In the genomic region with DNA sequence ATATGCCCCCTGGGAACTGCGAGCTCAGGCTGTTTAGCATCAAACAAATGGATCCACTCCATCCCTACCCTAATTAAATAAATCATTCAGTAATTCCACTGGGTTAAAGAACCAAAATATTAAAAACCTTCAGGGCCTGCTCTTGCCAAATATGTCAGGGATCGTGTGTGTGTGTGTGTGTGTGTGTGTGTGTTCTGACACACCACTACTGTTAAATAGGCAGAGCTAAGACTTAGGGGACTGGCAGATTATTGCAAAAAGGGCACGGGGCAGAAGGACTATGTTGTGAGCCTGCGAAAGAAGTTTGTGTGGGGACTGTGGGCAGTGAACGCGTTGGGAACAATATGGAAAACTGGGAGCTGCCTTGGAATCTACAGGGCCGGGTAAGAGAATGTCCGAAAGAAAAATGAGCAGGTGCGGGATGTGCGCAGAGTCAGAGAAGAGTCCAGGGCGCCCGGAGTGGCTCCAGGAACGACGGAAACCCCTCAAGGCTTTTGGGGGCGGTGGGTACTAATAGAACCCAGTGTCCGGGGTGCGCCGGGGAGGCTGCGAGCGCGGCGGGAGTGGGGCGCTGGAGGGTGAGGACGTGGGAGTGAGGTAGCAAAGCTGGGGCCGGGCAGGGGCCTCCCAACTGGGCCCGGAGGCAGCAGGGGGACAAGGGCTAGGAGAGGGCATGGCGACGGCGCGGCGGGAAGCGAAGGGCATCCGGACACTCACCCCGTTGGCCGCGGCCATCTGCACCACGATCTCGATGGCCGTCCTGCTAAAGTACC, we compare ENCODE assay signal across 12 cellular contexts. TPM values are rescaled to one million over a fixed set of nuclear protein-coding genes. Genes with fewer than 3 reads are reported as not detected.
DNase-seq lines count a peak whose midpoint lies in the region; ATAC-seq and TF ChIP-seq lines count a peak whose summit lies in the region.
"Not testable (repeated sequence)": the region's sequence is repeated elsewhere in the genome, so short reads cannot be mapped to it uniquely, and the experiment has no call there.
"Had no signal": no experiment of that assay in that cellular context is flagged by ENCODE, and none has a peak within 500 bp of the region (broad histone marks: within the 10 kb centered on the region; RNA-seq: fewer than 3 reads in every experiment).

No MANE protein-coding gene starts in this region.

- H3K27ac Mint-ChIP-seq in activated CD4-positive, alpha-beta memory T cell treated with anti-CD3 and anti-CD28 coated beads, Interleukin-2, amount 10 ng/mL, durations not matched to agents 7 days and 5 days = not testable (repeated sequence)

- not testable (repeated sequence) for TF ChIP-seq POLR2A in prostate gland (IDR thresholded peaks at IDR 0.05); upper lobe of left lung (IDR thresholded peaks at IDR 0.05)

- H3K4me1 ChIP-seq in mammary epithelial cell (ENCODE audit: insufficient read depth, low read length); lower lobe of right lung; prostate gland (replicated peaks): not testable (repeated sequence)
- H3K4me1 ChIP-seq in upper lobe of left lung = peaks cover 4 to 12% (median 9%) of the 10 kb centered on the region in 4 donors

- peak overlapping the region; percentile 54 for H3K4me3 Mint-ChIP-seq in activated CD4-positive, alpha-beta memory T cell treated with anti-CD3 and anti-CD28 coated beads, Interleukin-2, amount 10 ng/mL, durations not matched to agents 7 days and 5 days

- H3K9me3 Mint-ChIP-seq in activated CD4-positive, alpha-beta memory T cell treated with anti-CD3 and anti-CD28 coated beads, Interleukin-2, amount 10 ng/mL, durations not matched to agents 7 days and 5 days = not testable (repeated sequence)

- peaks cover 34% of the 10 kb centered on the region for H3K27me3 Mint-ChIP-seq in activated CD4-positive, alpha-beta memory T cell treated with anti-CD3 and anti-CD28 coated beads, Interleukin-2, amount 10 ng/mL, durations not matched to agents 7 days and 5 days

- H3K9ac ChIP-seq in mammary epithelial cell (ENCODE audit: insufficient read depth, low read length) = not testable (repeated sequence)

- H3K27ac ChIP-seq in mammary epithelial cell (ENCODE audit: insufficient read depth, low read depth, low read length); lower lobe of right lung; prostate gland; upper lobe of left lung: not testable (repeated sequence)

- POLR2A ChIA-PET in activated CD4-positive, alpha-beta memory T cell treated with anti-CD3 and anti-CD28 coated beads, Interleukin-2, amount 10 ng/mL, durations not matched to agents 7 days and 5 days (lab: Charles Lee) = not testable (repeated sequence)

- not testable (repeated sequence) for H3K79me2 ChIP-seq in mammary epithelial cell (ENCODE audit: insufficient read depth, low read length)

- peak; percentile 15 for DNase-seq in D341Med (ENCODE audit: low spot score)
- DNase-seq in activated CD4-positive, alpha-beta memory T cell treated with anti-CD3 and anti-CD28 coated beads, Interleukin-2, amount 10 ng/mL, durations not matched to agents 7 days and 5 days; prostate gland (ENCODE audit: low spot score): not testable (repeated sequence)
- peak; percentile 52 for DNase-seq in mammary epithelial cell
- DNase-seq in fibroblast of pulmonary artery (ENCODE audit: low read depth) = peak; percentile 32
- peak; percentile 35 for DNase-seq in lower lobe of right lung
- DNase-seq in upper lobe of left lung = peak in 1 of 2 donors; percentile 86

- H3K36me3 Mint-ChIP-seq in activated CD4-positive, alpha-beta memory T cell treated with anti-CD3 and anti-CD28 coated beads, Interleukin-2, amount 10 ng/mL, durations not matched to agents 7 days and 5 days (ENCODE audit: low read depth) = not testable (repeated sequence)

- intact Hi-C loops in mammary epithelial cell (cut with micrococcal nuclease); lower lobe of right lung (cut with DNase I); prostate gland (cut with DNase I): not testable (repeated sequence)

- not testable (repeated sequence) for H3K27me3 ChIP-seq in mammary epithelial cell (ENCODE audit: insufficient read depth, low read length); prostate gland (replicated peaks; ENCODE audit: insufficient read depth)
- peaks cover 12% of the 10 kb centered on the region for H3K27me3 ChIP-seq in lower lobe of right lung (ENCODE audit: low read depth)
- H3K27me3 ChIP-seq in upper lobe of left lung = peaks cover 0 to 11% (median 6%) of the 10 kb centered on the region in 4 donors

- BruUV-seq in mammary epithelial cell (replicated peaks; lab: Mats Ljungman, UMichigan) = not testable (repeated sequence)

- H3K4me2 ChIP-seq in mammary epithelial cell (ENCODE audit: insufficient read depth, low read depth, low read length) = peak overlapping the region; percentile 84

- dilution Hi-C loops in mammary epithelial cell (cut with HindIII; ENCODE audit: low sequenced_read_pairs) = not testable (repeated sequence)

- H4K20me1 ChIP-seq in mammary epithelial cell (ENCODE audit: insufficient read depth, low read length) = not testable (repeated sequence)

- in situ Hi-C loops in mammary epithelial cell (cut with MboI; ENCODE audit: low sequenced_read_pairs in 2 of 2) = not testable (repeated sequence)

- peak overlapping the region; percentile 51 to 62 (median 60) for H3K4me3 ChIP-seq in mammary epithelial cell (replicated peaks in 1 of 3; ENCODE audit: insufficient read depth in 1 of 3, low read depth in 2 of 3, low read length in 3 of 3)
- H3K4me3 ChIP-seq in fibroblast of pulmonary artery (replicated peaks; ENCODE audit: low read depth, low read length) = peak overlapping the region; percentile 67
- peak overlapping the region; percentile 57 for H3K4me3 ChIP-seq in lower lobe of right lung
- peak overlapping the region; percentile 37 to 47 for H3K4me3 ChIP-seq in prostate gland
- peak overlapping the region in 3 of 4 donors; percentile 45 to 56 (median 51) for H3K4me3 ChIP-seq in upper lobe of left lung

- not testable (repeated sequence) for TF ChIP-seq CTCF in mammary epithelial cell (conservative IDR thresholded peaks at IDR 0.05 in 1 of 2, IDR thresholded peaks at IDR 0.05 in 1 of 2; ENCODE audit: extremely low read depth in 1 of 2, insufficient read depth in 1 of 2, low read depth in 1 of 2, low read length in 2 of 2); fibroblast of pulmonary artery (IDR thresholded peaks at IDR 0.05; ENCODE audit: low read length, missing control alignments); lower lobe of right lung (IDR thresholded peaks at IDR 0.05); prostate gland (IDR thresholded peaks at IDR 0.05); upper lobe of left lung (IDR thresholded peaks at IDR 0.05)

- not testable (repeated sequence) for H3K4me1 Mint-ChIP-seq in activated CD4-positive, alpha-beta memory T cell treated with anti-CD3 and anti-CD28 coated beads, Interleukin-2, amount 10 ng/mL, durations not matched to agents 7 days and 5 days

- CTCF ChIA-PET in activated CD4-positive, alpha-beta memory T cell treated with anti-CD3 and anti-CD28 coated beads, Interleukin-2, amount 10 ng/mL, durations not matched to agents 7 days and 5 days (lab: Charles Lee); mammary epithelial cell (lab: Charles Lee; ENCODE audit: low non-redundant PET): not testable (repeated sequence)

- not testable (repeated sequence) for H3K9me3 ChIP-seq in mammary epithelial cell (replicated peaks; ENCODE audit: insufficient read depth, low read length); lower lobe of right lung; prostate gland; upper lobe of left lung

- ATAC-seq in HG03442 (IDR thresholded peaks at IDR 0.05; ENCODE audit: unreplicated experiment) (peak; percentile 7), lower lobe of right lung (peak; percentile 41 to 44), upper lobe of left lung (ENCODE audit: low FRiP score in 2 of 2) (peak; percentile 30 to 35)

- not testable (repeated sequence) for TF ChIP-seq EP300 in upper lobe of left lung (IDR thresholded peaks at IDR 0.05)

- peak overlapping the region; percentile 83 for H2AFZ ChIP-seq in mammary epithelial cell (ENCODE audit: low read depth, low read length)

- not testable (repeated sequence) for H3K36me3 ChIP-seq in mammary epithelial cell (ENCODE audit: insufficient read depth, low read length); lower lobe of right lung; prostate gland; upper lobe of left lung

- 49% methylated on average over 10 of the region's 39 CpGs for WGBS in mammary epithelial cell (ENCODE audit: low coverage, missing lambda C conversion rate)
- 17% methylated on average over 36 of the region's 39 CpGs for WGBS in prostate gland
- 25 to 29% methylated on average over 34 of the region's 39 CpGs for WGBS in upper lobe of left lung, 2 donors

RNA-seq across cellular contexts. Expression of a gene that starts 54.8 kb away (rescaled TPM):
- not detected for total RNA-seq in activated CD4-positive, alpha-beta memory T cell treated with anti-CD3 and anti-CD28 coated beads, Interleukin-2, amount 10 ng/mL, durations not matched to agents 7 days and 5 days
- 1 to 10 TPM in 1 of 2 donors, under 1 TPM in 1; 0.40 to 1.0 TPM for total RNA-seq in mammary epithelial cell
- polyA plus RNA-seq in mammary epithelial cell = not detected
- polyA minus RNA-seq in mammary epithelial cell = not detected
- not detected for total RNA-seq in lower lobe of right lung
- total RNA-seq in prostate gland = under 1 TPM in 1 of 2 donors, not detected in 1; 0.09 TPM
- not detected for total RNA-seq in upper lobe of left lung
- total RNA-seq: activated CD8-positive, alpha-beta memory T cell treated with anti-CD3 and anti-CD28 coated beads for 36 hours; CD4-positive, CD25-positive, alpha-beta regulatory T cell; mononuclear cell; subcutaneous adipose tissue had no signal
- polyA plus RNA-seq: CD4-positive, CD25-positive, alpha-beta regulatory T cell had no signal
